In the genomic region with DNA sequence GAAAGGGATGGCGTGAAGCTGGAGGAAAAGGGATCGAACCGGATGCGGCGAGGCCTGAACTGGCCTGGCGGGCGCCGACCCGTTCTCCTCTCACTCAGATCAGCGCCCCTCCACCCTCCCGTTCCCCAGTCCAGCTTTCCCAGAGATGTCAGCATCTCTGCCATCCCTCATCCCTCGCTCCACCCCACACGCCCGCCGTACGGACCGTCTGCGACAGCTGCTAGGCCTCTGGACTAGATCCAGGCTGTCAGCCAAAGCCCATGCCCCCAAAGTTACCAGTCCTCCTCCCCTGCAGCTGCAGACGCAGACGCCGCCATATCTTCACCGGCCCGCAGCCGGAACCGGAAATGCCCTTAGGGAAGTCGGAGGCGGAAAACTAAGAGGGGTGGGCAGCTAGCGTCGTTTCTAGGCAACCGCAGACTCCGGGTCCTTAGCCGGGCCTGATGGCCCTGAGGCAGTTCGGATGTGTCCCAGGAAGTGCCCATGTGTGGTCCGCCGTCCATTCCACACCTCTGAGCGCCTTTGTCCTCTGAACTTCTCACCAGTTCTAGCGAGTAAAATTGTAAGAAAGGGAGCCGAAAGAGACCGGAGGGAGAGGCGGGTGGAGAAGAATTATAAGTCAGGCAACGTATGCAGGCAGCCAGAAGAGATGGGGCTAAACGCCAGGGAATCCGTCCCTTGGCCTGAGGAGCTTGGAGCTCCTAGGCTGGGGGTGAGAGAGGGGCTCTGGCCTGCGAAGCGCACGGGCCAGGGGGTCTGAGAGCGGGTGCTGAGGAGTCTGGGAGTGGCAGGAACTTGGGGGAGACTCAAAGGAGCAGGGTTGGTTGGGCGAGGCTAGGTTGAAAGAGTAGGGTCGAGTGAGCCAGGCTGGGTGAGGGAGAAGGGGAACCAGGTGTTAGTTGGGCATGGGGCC, we compare ENCODE assay signal across 8 cellular contexts. TPM values are rescaled to one million over a fixed set of nuclear protein-coding genes. Genes with fewer than 3 reads are reported as not detected.
DNase-seq lines count a peak whose midpoint lies in the region; ATAC-seq and TF ChIP-seq lines count a peak whose summit lies in the region.

A gene with protein sequence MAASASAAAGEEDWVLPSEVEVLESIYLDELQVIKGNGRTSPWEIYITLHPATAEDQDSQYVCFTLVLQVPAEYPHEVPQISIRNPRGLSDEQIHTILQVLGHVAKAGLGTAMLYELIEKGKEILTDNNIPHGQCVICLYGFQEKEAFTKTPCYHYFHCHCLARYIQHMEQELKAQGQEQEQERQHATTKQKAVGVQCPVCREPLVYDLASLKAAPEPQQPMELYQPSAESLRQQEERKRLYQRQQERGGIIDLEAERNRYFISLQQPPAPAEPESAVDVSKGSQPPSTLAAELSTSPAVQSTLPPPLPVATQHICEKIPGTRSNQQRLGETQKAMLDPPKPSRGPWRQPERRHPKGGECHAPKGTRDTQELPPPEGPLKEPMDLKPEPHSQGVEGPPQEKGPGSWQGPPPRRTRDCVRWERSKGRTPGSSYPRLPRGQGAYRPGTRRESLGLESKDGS (minus strand): TSS at position 349 of the 913 bp plus-strand sequence. CDS start 32 bp downstream, at position 317.
A gene with protein sequence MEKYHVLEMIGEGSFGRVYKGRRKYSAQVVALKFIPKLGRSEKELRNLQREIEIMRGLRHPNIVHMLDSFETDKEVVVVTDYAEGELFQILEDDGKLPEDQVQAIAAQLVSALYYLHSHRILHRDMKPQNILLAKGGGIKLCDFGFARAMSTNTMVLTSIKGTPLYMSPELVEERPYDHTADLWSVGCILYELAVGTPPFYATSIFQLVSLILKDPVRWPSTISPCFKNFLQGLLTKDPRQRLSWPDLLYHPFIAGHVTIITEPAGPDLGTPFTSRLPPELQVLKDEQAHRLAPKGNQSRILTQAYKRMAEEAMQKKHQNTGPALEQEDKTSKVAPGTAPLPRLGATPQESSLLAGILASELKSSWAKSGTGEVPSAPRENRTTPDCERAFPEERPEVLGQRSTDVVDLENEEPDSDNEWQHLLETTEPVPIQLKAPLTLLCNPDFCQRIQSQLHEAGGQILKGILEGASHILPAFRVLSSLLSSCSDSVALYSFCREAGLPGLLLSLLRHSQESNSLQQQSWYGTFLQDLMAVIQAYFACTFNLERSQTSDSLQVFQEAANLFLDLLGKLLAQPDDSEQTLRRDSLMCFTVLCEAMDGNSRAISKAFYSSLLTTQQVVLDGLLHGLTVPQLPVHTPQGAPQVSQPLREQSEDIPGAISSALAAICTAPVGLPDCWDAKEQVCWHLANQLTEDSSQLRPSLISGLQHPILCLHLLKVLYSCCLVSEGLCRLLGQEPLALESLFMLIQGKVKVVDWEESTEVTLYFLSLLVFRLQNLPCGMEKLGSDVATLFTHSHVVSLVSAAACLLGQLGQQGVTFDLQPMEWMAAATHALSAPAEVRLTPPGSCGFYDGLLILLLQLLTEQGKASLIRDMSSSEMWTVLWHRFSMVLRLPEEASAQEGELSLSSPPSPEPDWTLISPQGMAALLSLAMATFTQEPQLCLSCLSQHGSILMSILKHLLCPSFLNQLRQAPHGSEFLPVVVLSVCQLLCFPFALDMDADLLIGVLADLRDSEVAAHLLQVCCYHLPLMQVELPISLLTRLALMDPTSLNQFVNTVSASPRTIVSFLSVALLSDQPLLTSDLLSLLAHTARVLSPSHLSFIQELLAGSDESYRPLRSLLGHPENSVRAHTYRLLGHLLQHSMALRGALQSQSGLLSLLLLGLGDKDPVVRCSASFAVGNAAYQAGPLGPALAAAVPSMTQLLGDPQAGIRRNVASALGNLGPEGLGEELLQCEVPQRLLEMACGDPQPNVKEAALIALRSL (N-terminal part only) (plus strand): TSS at position 433 of the 913 bp plus-strand sequence. CDS start 744 bp downstream, outside the sequence.

- H3K27me3 ChIP-seq in GM06990 (replicated peaks; ENCODE audit: control insufficient read depth, insufficient read depth, low read length) = no peaks in the 10 kb centered on the region

- peak within 1 kb of the TSS; percentile 73 for H3K27ac ChIP-seq in temporal lobe (ENCODE audit: low read depth, low read length)

- peak within 1 kb of the TSS; percentile 97 for H3K27ac Mint-ChIP-seq in HFFc6
- H3K27ac Mint-ChIP-seq in activated naive CD4-positive, alpha-beta T cell treated with anti-CD3 and anti-CD28 coated beads, Interleukin-2, amount 50 U/mL, for 24 hours = peak within 1 kb of the TSS; percentile 99

- TF ChIP-seq CTCF in GM06990 (IDR thresholded peaks at IDR 0.05; ENCODE audit: insufficient read depth, low read length, poor library complexity, severe bottlenecking) (no peak), HFFc6 (IDR thresholded peaks at IDR 0.05) (no peak), NB4 (IDR thresholded peaks at IDR 0.05; ENCODE audit: low read depth, low read length) (no peak), omental fat pad (IDR thresholded peaks at IDR 0.05) (no peak)

- peak within 1 kb of the TSS; percentile 98 for H3K4me3 ChIP-seq in GM06990 (replicated peaks; ENCODE audit: low read depth, low read length)
- peak within 1 kb of the TSS; percentile 90 for H3K4me3 ChIP-seq in NB4 (ENCODE audit: low read depth, low read length)

- H3K4me3 Mint-ChIP-seq in HFFc6 = peak within 1 kb of the TSS; percentile 99
- H3K4me3 Mint-ChIP-seq in activated naive CD4-positive, alpha-beta T cell treated with anti-CD3 and anti-CD28 coated beads, Interleukin-2, amount 50 U/mL, for 24 hours = peak within 1 kb of the TSS; percentile 99

- no peaks in the 10 kb centered on the region for H3K9me3 Mint-ChIP-seq in HFFc6
- no peaks in the 10 kb centered on the region for H3K9me3 Mint-ChIP-seq in activated naive CD4-positive, alpha-beta T cell treated with anti-CD3 and anti-CD28 coated beads, Interleukin-2, amount 50 U/mL, for 24 hours

- peak; percentile 96 for ATAC-seq in omental fat pad (ENCODE audit: low FRiP score)

- peak; percentile 82 for DNase-seq in GM06990 (ENCODE audit: extremely low read depth, insufficient read length)
- peak; percentile 89 for DNase-seq in HFFc6
- peak; percentile 89 for DNase-seq in NB4 (ENCODE audit: low read depth)
- DNase-seq in SKM-1 (lab: John Stamatoyannopoulos, UW; ENCODE audit: unreplicated experiment) = peak; percentile 75
- DNase-seq in glomerular endothelial cell (ENCODE audit: extremely low read depth, low read depth, low spot score) = no peak
- peak; percentile 52 for DNase-seq in omental fat pad (ENCODE audit: low spot score)

- peaks cover 25% of the 10 kb centered on the region for H3K4me1 Mint-ChIP-seq in HFFc6 (ENCODE audit: low read depth)
- H3K4me1 Mint-ChIP-seq in activated naive CD4-positive, alpha-beta T cell treated with anti-CD3 and anti-CD28 coated beads, Interleukin-2, amount 50 U/mL, for 24 hours = peaks cover 22% of the 10 kb centered on the region

- TF ChIP-seq POLR2A in NB4 (IDR thresholded peaks at IDR 0.05; ENCODE audit: extremely low read depth, insufficient read length) = peak; percentile 61

- peaks cover 7% of the 10 kb centered on the region for H3K36me3 ChIP-seq in GM06990 (ENCODE audit: control insufficient read depth, insufficient read depth, low read length)

- peaks cover 6% of the 10 kb centered on the region; the same call in 1 of the 2 replicates for H3K36me3 Mint-ChIP-seq in HFFc6 (ENCODE audit: low read depth)
- peaks cover 4% of the 10 kb centered on the region for H3K36me3 Mint-ChIP-seq in activated naive CD4-positive, alpha-beta T cell treated with anti-CD3 and anti-CD28 coated beads, Interleukin-2, amount 50 U/mL, for 24 hours

- H3K27me3 Mint-ChIP-seq in HFFc6 (ENCODE audit: insufficient read depth) = no peaks in the 10 kb centered on the region; the same call in none of the 2 replicates
- H3K27me3 Mint-ChIP-seq in activated naive CD4-positive, alpha-beta T cell treated with anti-CD3 and anti-CD28 coated beads, Interleukin-2, amount 50 U/mL, for 24 hours = no peaks in the 10 kb centered on the region

RNA-seq across cellular contexts. Expression of the first gene that starts in this region (rescaled TPM):
- total RNA-seq in HFFc6 (2021; fragmentation: NEBNext Ultra II Directional; extraction: Animal tissue kit (Norgen Biotek cat#: 25700)) = 10 to 100 TPM; 32.7 to 47.9 (median 39.2) TPM
- total RNA-seq in glomerular endothelial cell = 24.0 and 25.9 TPM in 2 replicates
- total RNA-seq in omental fat pad = 10 to 100 TPM; 11.4 to 21.4 (median 18.1) TPM
- total RNA-seq in temporal lobe = 15.5 TPM

RNA-seq across cellular contexts. Expression of the second gene that starts in this region (rescaled TPM):
- total RNA-seq in HFFc6 (2021; fragmentation: NEBNext Ultra II Directional; extraction: Animal tissue kit (Norgen Biotek cat#: 25700)) = 10 to 100 TPM; 20.0 to 31.0 (median 23.8) TPM
- 26.3 and 27.6 TPM in 2 replicates for total RNA-seq in glomerular endothelial cell
- 10 to 100 TPM; 15.6 to 45.7 (median 23.1) TPM for total RNA-seq in omental fat pad
- total RNA-seq in temporal lobe = 15.5 TPM
